In the genomic region with DNA sequence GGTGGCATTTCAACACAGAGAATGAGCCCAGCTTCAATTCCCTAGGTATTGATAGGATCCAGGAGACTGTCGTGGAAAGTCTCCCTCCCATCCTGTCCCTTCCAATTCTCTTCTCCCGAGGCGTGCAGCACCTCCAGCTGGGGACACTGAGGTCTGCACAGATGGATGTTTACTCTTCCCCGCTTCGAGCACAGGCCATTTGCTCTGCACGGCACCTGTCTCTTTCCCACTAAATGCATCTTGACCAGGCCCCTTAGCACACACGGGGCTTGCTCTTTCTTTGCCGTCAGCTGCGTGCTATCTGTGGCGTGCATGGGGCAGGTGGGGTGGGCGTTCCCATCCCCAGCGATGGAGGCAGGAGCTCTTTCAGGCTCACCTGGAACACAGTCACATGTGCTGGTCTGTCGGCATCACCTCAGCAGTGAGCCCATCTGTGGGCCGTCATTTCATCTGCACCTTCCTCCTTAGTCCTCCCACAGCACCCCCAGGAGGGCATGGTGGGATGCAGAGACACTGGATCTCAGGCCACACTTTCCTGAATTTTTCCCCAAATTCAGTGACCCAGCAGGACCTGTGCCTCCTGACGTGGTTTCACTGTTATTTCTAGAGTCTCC, we compare ENCODE assay signal across 17 cellular contexts. TPM values are rescaled to one million over a fixed set of nuclear protein-coding genes. Genes with fewer than 3 reads are reported as not detected.
DNase-seq lines count a peak whose midpoint lies in the region; ATAC-seq and TF ChIP-seq lines count a peak whose summit lies in the region.
"Had no signal": no experiment of that assay in that cellular context is flagged by ENCODE, and none has a peak within 500 bp of the region (broad histone marks: within the 10 kb centered on the region; RNA-seq: fewer than 3 reads in every experiment).

No MANE protein-coding gene starts in this region.

- no peaks in the 10 kb centered on the region for H4K20me1 ChIP-seq in HCT116 (ENCODE audit: insufficient read depth)

- no peak overlapping the region for H3K27ac ChIP-seq in HCT116 (ENCODE audit: low read depth, low read length)
- H3K27ac ChIP-seq in testis = no peak overlapping the region

- ATAC-seq in HCT116 = peak; percentile 37; the same call in 1 of the 2 replicates
- ATAC-seq in left ventricle myocardium superior = no peak
- no peak for ATAC-seq in GM18520 (IDR thresholded peaks at IDR 0.05; ENCODE audit: unreplicated experiment)
- ATAC-seq: activated T-cell treated with anti-CD3 and anti-CD28 coated beads, Interleukin-2, amount 50 U/mL, for 72 hours had no signal

- H3K9ac ChIP-seq in HCT116 (ENCODE audit: low read length) = no peak overlapping the region

- H3K9me2 ChIP-seq in HCT116 (ENCODE audit: insufficient read depth) = no peaks in the 10 kb centered on the region

- no peak for TF ChIP-seq RAD21 in HCT116 (IDR thresholded peaks at IDR 0.05; ENCODE audit: low read depth)

- RAD21 ChIA-PET in HCT116 (lab: Charles Lee; ENCODE audit: low non-redundant PET in 1 of 2, low total read pairs in 2 of 2, uncharacterized antibody in 2 of 2, unreplicated experiment in 2 of 2) = no interaction called here

- CTCF ChIA-PET in HCT116 (lab: Charles Lee) = interaction anchor here (1.3 kb wide), 1 partner anchor 9 kb away, joined by 3 read pairs; no protein-coding TSS in a partner anchor

- H3K4me1 ChIP-seq in HCT116 (ENCODE audit: control insufficient read depth in 1 of 2, insufficient read depth in 2 of 2, low read length in 2 of 2) (peaks cover 8 to 19% of the 10 kb centered on the region in 2 experiments), testis (peaks cover 13% of the 10 kb centered on the region)

- TF ChIP-seq POLR2A in HCT116 (IDR thresholded peaks at IDR 0.05; ENCODE audit: borderline replicate concordance, extremely low read depth, insufficient read depth, insufficient read length) = no peak
- no peak for TF ChIP-seq POLR2A in testis (IDR thresholded peaks at IDR 0.05)

- H3K27me3 ChIP-seq in HCT116 (ENCODE audit: insufficient read depth, low read length) = no peaks in the 10 kb centered on the region
- H3K27me3 ChIP-seq in testis = no peaks in the 10 kb centered on the region
- H3K27me3 ChIP-seq: MG63 had no signal

- BruUV-seq in HCT116 (replicated peaks; lab: Mats Ljungman, UMichigan) = no TSS peak

- H3K4me2 ChIP-seq in HCT116 (ENCODE audit: low read length) = no peak overlapping the region

- no peaks in the 10 kb centered on the region for H3K9me3 ChIP-seq in HCT116 (ENCODE audit: control insufficient read depth in 1 of 2, insufficient read depth in 1 of 2, low read depth in 1 of 2, low read length in 2 of 2)
- no peaks in the 10 kb centered on the region for H3K9me3 ChIP-seq in testis
- H3K9me3 ChIP-seq: MG63 had no signal

- H3K36me3 ChIP-seq in HCT116 (ENCODE audit: control insufficient read depth in 1 of 2, insufficient read depth in 2 of 2, low read length in 2 of 2) = no peaks in the 10 kb centered on the region
- H3K36me3 ChIP-seq in testis (ENCODE audit: low read depth, missing control alignments) = no peaks in the 10 kb centered on the region
- H3K36me3 ChIP-seq: MG63 had no signal

- no peaks in the 10 kb centered on the region for H3K79me2 ChIP-seq in HCT116 (ENCODE audit: insufficient read depth, low read length)

- H3K4me3 ChIP-seq in HCT116 (replicated peaks in 1 of 2; ENCODE audit: low read depth in 1 of 2, low read length in 2 of 2) (no peak overlapping the region), testis (no peak overlapping the region)
- H3K4me3 ChIP-seq: MG63 had no signal

- POLR2A ChIA-PET in HCT116 (lab: Charles Lee) = no interaction called here

- intact Hi-C loops in HCT116 (cut with micrococcal nuclease) (no loop called here), left ventricle myocardium superior (cut with micrococcal nuclease) (no loop called here), testis (cut with DNase I; ENCODE audit: low total_unique reads) (no loop called here)

- DNase-seq in DMS153 (lab: John Stamatoyannopoulos, UW) (peak; percentile 56), HCT116 (ENCODE audit: low read depth, low spot score) (no peak), NCI-H345 treated with DMSO at 0.1 percent for 48 hours (lab: John Stamatoyannopoulos, UW; ENCODE audit: unreplicated experiment) (peak; percentile 85), left ventricle myocardium superior (peak; percentile 13), foreskin melanocyte (no peak), testis (no peak)
- DNase-seq: activated CD8-positive, alpha-beta T cell treated with anti-CD3 and anti-CD28 coated beads, Interleukin-2, amount 10 ng/mL, durations not matched to agents 7 days and 5 days; activated T-cell treated with anti-CD3 and anti-CD28 coated beads, Interleukin-2, amount 50 U/mL, for 72 hours; Calu3; foreskin fibroblast; hypothalamus; kidney; MG63; NCI-H2081; stimulated activated CD4-positive, alpha-beta T cell treated with anti-CD3 and anti-CD28 coated beads, Interleukin-4, amount 100 ng/mL, for 24 hours; substantia nigra had no signal

- WGBS in testis, 2 donors = 79 to 85% methylated on average over 15 of the region's 15 CpGs

- TF ChIP-seq CTCF in HCT116 (IDR thresholded peaks at IDR 0.05 in 2 of 3, conservative IDR thresholded peaks at IDR 0.05 in 1 of 3; ENCODE audit: borderline replicate concordance in 1 of 3, insufficient read depth in 1 of 3, low read depth in 2 of 3, low read length in 2 of 3) (0 out of 6 replicates have a peak, but pooled peaks of 1 of the 3 experiments have one; percentile 21), testis (IDR thresholded peaks at IDR 0.05) (no peak)

- no peak overlapping the region for H2AFZ ChIP-seq in HCT116 (ENCODE audit: low read depth, low read length, poor library complexity, severe bottlenecking)

TF ChIP-seq in HCT116, 20 proteins besides CTCF, POLR2A, EP300 and RAD21 (continues in another document):
- TF ChIP-seq CEBPB (IDR thresholded peaks at IDR 0.05; ENCODE audit: low read depth) (no peak), SP1 (IDR thresholded peaks at IDR 0.05; ENCODE audit: low read depth) (no peak), YY1 (IDR thresholded peaks at IDR 0.05; ENCODE audit: extremely low read depth, insufficient replicate concordance, low read depth, low read length) (no peak), ELF1 (IDR thresholded peaks at IDR 0.05; ENCODE audit: borderline replicate concordance, low read depth) (no peak), EZH2 (IDR thresholded peaks at IDR 0.05) (no peak), EGR1 (IDR thresholded peaks at IDR 0.05; ENCODE audit: low read depth) (no peak), ZNF274 (IDR thresholded peaks at IDR 0.05; ENCODE audit: low read depth, low read length) (no peak), TCF7L2 (IDR thresholded peaks at IDR 0.05; ENCODE audit: borderline replicate concordance, extremely low read depth, insufficient read depth, insufficient read length) (no peak), EZH2phosphoT487 (IDR thresholded peaks at IDR 0.05; ENCODE audit: borderline replicate concordance) (no peak), JUND (IDR thresholded peaks at IDR 0.05) (no peak), POLR2AphosphoS5 (IDR thresholded peaks at IDR 0.05; ENCODE audit: low read depth, low read length) (no peak)
- TF ChIP-seq, protein P1, sequence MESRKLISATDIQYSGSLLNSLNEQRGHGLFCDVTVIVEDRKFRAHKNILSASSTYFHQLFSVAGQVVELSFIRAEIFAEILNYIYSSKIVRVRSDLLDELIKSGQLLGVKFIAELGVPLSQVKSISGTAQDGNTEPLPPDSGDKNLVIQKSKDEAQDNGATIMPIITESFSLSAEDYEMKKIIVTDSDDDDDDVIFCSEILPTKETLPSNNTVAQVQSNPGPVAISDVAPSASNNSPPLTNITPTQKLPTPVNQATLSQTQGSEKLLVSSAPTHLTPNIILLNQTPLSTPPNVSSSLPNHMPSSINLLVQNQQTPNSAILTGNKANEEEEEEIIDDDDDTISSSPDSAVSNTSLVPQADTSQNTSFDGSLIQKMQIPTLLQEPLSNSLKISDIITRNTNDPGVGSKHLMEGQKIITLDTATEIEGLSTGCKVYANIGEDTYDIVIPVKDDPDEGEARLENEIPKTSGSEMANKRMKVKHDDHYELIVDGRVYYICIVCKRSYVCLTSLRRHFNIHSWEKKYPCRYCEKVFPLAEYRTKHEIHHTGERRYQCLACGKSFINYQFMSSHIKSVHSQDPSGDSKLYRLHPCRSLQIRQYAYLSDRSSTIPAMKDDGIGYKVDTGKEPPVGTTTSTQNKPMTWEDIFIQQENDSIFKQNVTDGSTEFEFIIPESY (IDR thresholded peaks at IDR 0.05; ENCODE audit: extremely low read depth, insufficient replicate concordance, low read length) = no peak
- TF ChIP-seq, protein P2, sequence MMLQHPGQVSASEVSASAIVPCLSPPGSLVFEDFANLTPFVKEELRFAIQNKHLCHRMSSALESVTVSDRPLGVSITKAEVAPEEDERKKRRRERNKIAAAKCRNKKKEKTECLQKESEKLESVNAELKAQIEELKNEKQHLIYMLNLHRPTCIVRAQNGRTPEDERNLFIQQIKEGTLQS (IDR thresholded peaks at IDR 0.05) = no peak
- TF ChIP-seq, protein P3, sequence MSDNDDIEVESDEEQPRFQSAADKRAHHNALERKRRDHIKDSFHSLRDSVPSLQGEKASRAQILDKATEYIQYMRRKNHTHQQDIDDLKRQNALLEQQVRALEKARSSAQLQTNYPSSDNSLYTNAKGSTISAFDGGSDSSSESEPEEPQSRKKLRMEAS (IDR thresholded peaks at IDR 0.05) = no peak

RNA-seq across cellular contexts. Expression of a gene that starts 35.1 kb away (rescaled TPM):
- 36.2 TPM for total RNA-seq in HCT116 (2021; ENCODE audit: unreplicated experiment)
- polyA plus RNA-seq in HCT116 (2012) = 33.1 and 35.2 TPM in 2 replicates
- total RNA-seq in left ventricle myocardium superior = 89.3 TPM
- 100 to 1,000 TPM; 108 to 114 TPM for total RNA-seq in testis
- 69.6 TPM for polyA plus RNA-seq in testis (ENCODE audit: insufficient read depth, low read depth, low replicate concordance)

Comparison
In these comparisons a context has a peak if more than half of its experiments do, and no peak if none do; other contexts are left out.
1. DNase-seq: peak in DMS153 (single experiment), NCI-H345 treated with DMSO at 0.1 percent for 48 hours (single experiment) and left ventricle myocardium superior (single experiment); none in HCT116 (single experiment), foreskin melanocyte (single experiment) and testis (single experiment).